ENCODE assay signal across 12 cellular contexts in genomic region chr4:148052448-148052847, GRCh38.
DNase-seq lines count a peak whose midpoint lies in the region; ATAC-seq and TF ChIP-seq lines count a peak whose summit lies in the region.
"Had no signal": no experiment of that assay in that cellular context is flagged by ENCODE, and none has a peak within 500 bp of the region (broad histone marks: within the 10 kb centered on the region; RNA-seq: fewer than 3 reads in every experiment).

No MANE protein-coding gene starts in this region.

- no peak overlapping the region for H3K23ac ChIP-seq in H9 (ENCODE audit: insufficient read length, low read depth, low read length)

- H3K27ac Mint-ChIP-seq in CD8-positive, alpha-beta memory T cell = peak overlapping the region; percentile 76 to 99 (median 88)
- peak overlapping the region; percentile 7 for H3K27ac Mint-ChIP-seq in activated CD4-positive, alpha-beta memory T cell treated with anti-CD3 and anti-CD28 coated beads for 36 hours
- H3K27ac Mint-ChIP-seq in immature natural killer cell (peak overlapping the region; percentile 47 to 89 (median 79)), H9 (no peak overlapping the region)

- no peak overlapping the region for H3K4me3 ChIP-seq in AG10803 (ENCODE audit: low read length)
- H3K4me3 ChIP-seq in CD8-positive, alpha-beta memory T cell (ENCODE audit: low read length) = peak overlapping the region; percentile 32

- no peak overlapping the region for H2AFZ ChIP-seq in H9 (ENCODE audit: low read length)

- DNase-seq in AG10803 (ENCODE audit: low read depth) (peak; percentile 25), immature natural killer cell (peak; percentile 27 to 54 (median 52)), H4 (ENCODE audit: low spot score) (no peak), H9 (no peak), GM20000 (ENCODE audit: low spot score) (no peak)
- peak in 3 of 5 donors; percentile 58 to 84 (median 70) for DNase-seq in CD8-positive, alpha-beta memory T cell
- peak; percentile 24 for DNase-seq in activated CD4-positive, alpha-beta memory T cell treated with anti-CD3 and anti-CD28 coated beads for 36 hours
- DNase-seq: Calu3, MM.1S, NCI-H446 treated with DMSO at 0.1 percent for 48 hours, SHP77 had no signal

- H3K4me1 ChIP-seq in CD8-positive, alpha-beta memory T cell (ENCODE audit: insufficient read depth, low read length) = peaks cover 68% of the 10 kb centered on the region
- H3K4me1 ChIP-seq in H9 (ENCODE audit: insufficient read depth, low read length) = no peaks in the 10 kb centered on the region

- H2BK20ac ChIP-seq in H9 (ENCODE audit: low read depth, low read length, poor library complexity, severe bottlenecking) = no peak overlapping the region

- H3K4me2 ChIP-seq in H9 (ENCODE audit: insufficient read depth, insufficient read length, low read length) = no peak overlapping the region

- no peaks in the 10 kb centered on the region for H3K23me2 ChIP-seq in H9 (ENCODE audit: insufficient read length, low read depth, low read length, poor library complexity, severe bottlenecking)

- H2BK5ac ChIP-seq in H9 (ENCODE audit: insufficient read length, low read length) = no peak overlapping the region

- no peaks in the 10 kb centered on the region for H3K27me3 Mint-ChIP-seq in CD8-positive, alpha-beta memory T cell
- H3K27me3 Mint-ChIP-seq in activated CD4-positive, alpha-beta memory T cell treated with anti-CD3 and anti-CD28 coated beads for 36 hours = no peaks in the 10 kb centered on the region
- H3K27me3 Mint-ChIP-seq in immature natural killer cell (ENCODE audit: low read depth in 3 of 3) (no peaks in the 10 kb centered on the region), H9 (ENCODE audit: low read depth) (no peaks in the 10 kb centered on the region)

- TF ChIP-seq CTCF in AG10803 (conservative IDR thresholded peaks at IDR 0.05; ENCODE audit: low read length) (no peak), H9 (conservative IDR thresholded peaks at IDR 0.05) (no peak), GM20000 (IDR thresholded peaks at IDR 0.05; ENCODE audit: extremely low read depth, missing control alignments) (no peak)

- no peaks in the 10 kb centered on the region for H3K9me3 Mint-ChIP-seq in CD8-positive, alpha-beta memory T cell
- H3K9me3 Mint-ChIP-seq in activated CD4-positive, alpha-beta memory T cell treated with anti-CD3 and anti-CD28 coated beads for 36 hours = no peaks in the 10 kb centered on the region
- H3K9me3 Mint-ChIP-seq in immature natural killer cell = no peaks in the 10 kb centered on the region
- H3K9me3 Mint-ChIP-seq in H9 = no peaks in the 10 kb centered on the region

- H3K4ac ChIP-seq in H9 (ENCODE audit: low read depth, low read length) = no peak overlapping the region

- H3K56ac ChIP-seq in H9 (ENCODE audit: insufficient read length, low read depth, low read length) = no peak overlapping the region

- H3K27ac ChIP-seq in CD8-positive, alpha-beta memory T cell (ENCODE audit: low read depth, low read length) = peak overlapping the region; percentile 60
- H3K27ac ChIP-seq in H9 (ENCODE audit: insufficient read length, low read depth, low read length) = no peak overlapping the region

- H3K4me1 Mint-ChIP-seq in CD8-positive, alpha-beta memory T cell = peaks cover 67 to 78% (median 74%) of the 10 kb centered on the region in 3 donors
- H3K4me1 Mint-ChIP-seq in activated CD4-positive, alpha-beta memory T cell treated with anti-CD3 and anti-CD28 coated beads for 36 hours (ENCODE audit: low read depth) = peaks cover 60% of the 10 kb centered on the region
- H3K4me1 Mint-ChIP-seq in immature natural killer cell (peaks cover 61 to 66% of the 10 kb centered on the region in 2 donors), H9 (peaks cover 18 to 19% of the 10 kb centered on the region in 2 experiments)

- no peaks in the 10 kb centered on the region for H3K36me3 ChIP-seq in CD8-positive, alpha-beta memory T cell (ENCODE audit: insufficient read depth, low read length)

- no peak overlapping the region for H3K14ac ChIP-seq in H9 (ENCODE audit: insufficient read depth, low read length)

- ATAC-seq in HG03097 (IDR thresholded peaks at IDR 0.05; ENCODE audit: low FRiP score, unreplicated experiment) = no peak

- no peaks in the 10 kb centered on the region for H3K79me2 ChIP-seq in H9 (ENCODE audit: insufficient read depth, low read length)

- H3K79me1 ChIP-seq in H9 (ENCODE audit: insufficient read depth, low read depth, low read length, poor library complexity, severe bottlenecking) = no peaks in the 10 kb centered on the region

- no peak overlapping the region for H2BK15ac ChIP-seq in H9 (ENCODE audit: low read depth, low read length)

- no peaks in the 10 kb centered on the region for H3K9me3 ChIP-seq in CD8-positive, alpha-beta memory T cell (ENCODE audit: low read length)
- H3K9me3 ChIP-seq in H9 (ENCODE audit: control insufficient read depth, low read depth, low read length) = no peaks in the 10 kb centered on the region

- CTCF ChIA-PET in CD8-positive, alpha-beta memory T cell (lab: Charles Lee) = interaction anchor here (0.6 to 2.0 kb wide), 8 partner anchors 9 to 391 kb away, joined by 3 to 6 read pairs (median 4); no protein-coding TSS in a partner anchor
- CTCF ChIA-PET in activated CD4-positive, alpha-beta memory T cell treated with anti-CD3 and anti-CD28 coated beads for 36 hours (lab: Charles Lee) = interaction anchor here (1.5 kb wide), 1 partner anchor 68 kb away, joined by 4 read pairs; no protein-coding TSS in a partner anchor

- no peak overlapping the region for H3K9ac ChIP-seq in H9 (ENCODE audit: extremely low read depth, insufficient read length, low read length)

- no peak overlapping the region for H2BK12ac ChIP-seq in H9 (ENCODE audit: insufficient read length, low read depth, low read length)

- H3K18ac ChIP-seq in H9 (ENCODE audit: insufficient read length, low read depth, low read length) = no peak overlapping the region

- H4K5ac ChIP-seq in H9 (ENCODE audit: insufficient read length, low read depth, low read length) = no peak overlapping the region

- POLR2A ChIA-PET in CD8-positive, alpha-beta memory T cell (lab: Charles Lee) = interaction anchor here (0.5 to 3.7 kb wide), 6 partner anchors 9 to 394 kb away, joined by 3 to 25 read pairs (median 6); partner anchors contain the start of gene NR3C2
- POLR2A ChIA-PET in activated CD4-positive, alpha-beta memory T cell treated with anti-CD3 and anti-CD28 coated beads for 36 hours (lab: Charles Lee) = no interaction called here

- H4K20me1 ChIP-seq in H9 (ENCODE audit: control insufficient read depth, insufficient read depth, insufficient read length) = no peaks in the 10 kb centered on the region

- intact Hi-C loops in activated CD4-positive, alpha-beta memory T cell treated with anti-CD3 and anti-CD28 coated beads for 36 hours (cut with micrococcal nuclease) = loop anchor here (10.0 kb wide), 1 partner anchor 322 kb away; no protein-coding TSS in a partner anchor

- no peak overlapping the region for H2BK120ac ChIP-seq in H9 (ENCODE audit: low read depth, low read length, poor library complexity, severe bottlenecking)

- peaks cover 3 to 8% (median 7%) of the 10 kb centered on the region in 3 donors for H3K36me3 Mint-ChIP-seq in CD8-positive, alpha-beta memory T cell
- H3K36me3 Mint-ChIP-seq in activated CD4-positive, alpha-beta memory T cell treated with anti-CD3 and anti-CD28 coated beads for 36 hours = peaks cover 5% of the 10 kb centered on the region
- peaks cover 5 to 12% (median 6%) of the 10 kb centered on the region in 3 donors for H3K36me3 Mint-ChIP-seq in immature natural killer cell
- H3K36me3 Mint-ChIP-seq in H9 (ENCODE audit: insufficient read depth in 1 of 3, low read depth in 3 of 3) = no peaks in the 10 kb centered on the region

- no peak overlapping the region for H4K91ac ChIP-seq in H9 (ENCODE audit: insufficient read length, low read depth, low read length)

- H3K27me3 ChIP-seq in CD8-positive, alpha-beta memory T cell (ENCODE audit: insufficient read depth, low read length, poor library complexity, severe bottlenecking) = no peaks in the 10 kb centered on the region
- no peaks in the 10 kb centered on the region for H3K27me3 ChIP-seq in H9 (ENCODE audit: insufficient read depth, low read length)

- no peak overlapping the region for H3T11ph ChIP-seq in H9 (ENCODE audit: low read length)

- no peak overlapping the region for H2AK5ac ChIP-seq in H9 (ENCODE audit: insufficient read length, low read length)

- H4K8ac ChIP-seq in H9 (replicated peaks; ENCODE audit: insufficient read length, low read depth, low read length) = no peak overlapping the region

- H3K4me3 Mint-ChIP-seq in CD8-positive, alpha-beta memory T cell = peak overlapping the region; percentile 36 to 91 (median 87)
- H3K4me3 Mint-ChIP-seq in activated CD4-positive, alpha-beta memory T cell treated with anti-CD3 and anti-CD28 coated beads for 36 hours = no peak overlapping the region
- H3K4me3 Mint-ChIP-seq in immature natural killer cell (peak overlapping the region; percentile 46 to 64 (median 51)), H9 (no peak overlapping the region)

Comparison
In these comparisons a context has a peak if more than half of its experiments do, and no peak if none do; other contexts are left out.
1. DNase-seq: peak in AG10803 (single experiment), CD8-positive, alpha-beta memory T cell (3 of 5), activated CD4-positive, alpha-beta memory T cell treated with anti-CD3 and anti-CD28 coated beads for 36 hours (single experiment) and immature natural killer cell (3 of 3); none in H4 (single experiment), H9 (single experiment) and GM20000 (single experiment).
2. H3K27ac Mint-ChIP-seq: peak in CD8-positive, alpha-beta memory T cell (8 of 8), activated CD4-positive, alpha-beta memory T cell treated with anti-CD3 and anti-CD28 coated beads for 36 hours (single experiment) and immature natural killer cell (6 of 6); none in H9 (0 of 3).
3. H3K4me3 Mint-ChIP-seq: peak in CD8-positive, alpha-beta memory T cell (7 of 7) and immature natural killer cell (5 of 5); none in activated CD4-positive, alpha-beta memory T cell treated with anti-CD3 and anti-CD28 coated beads for 36 hours (single experiment) and H9 (0 of 2).